Comparison of ENCODE assay signal across 17 cellular contexts in the genomic region with DNA sequence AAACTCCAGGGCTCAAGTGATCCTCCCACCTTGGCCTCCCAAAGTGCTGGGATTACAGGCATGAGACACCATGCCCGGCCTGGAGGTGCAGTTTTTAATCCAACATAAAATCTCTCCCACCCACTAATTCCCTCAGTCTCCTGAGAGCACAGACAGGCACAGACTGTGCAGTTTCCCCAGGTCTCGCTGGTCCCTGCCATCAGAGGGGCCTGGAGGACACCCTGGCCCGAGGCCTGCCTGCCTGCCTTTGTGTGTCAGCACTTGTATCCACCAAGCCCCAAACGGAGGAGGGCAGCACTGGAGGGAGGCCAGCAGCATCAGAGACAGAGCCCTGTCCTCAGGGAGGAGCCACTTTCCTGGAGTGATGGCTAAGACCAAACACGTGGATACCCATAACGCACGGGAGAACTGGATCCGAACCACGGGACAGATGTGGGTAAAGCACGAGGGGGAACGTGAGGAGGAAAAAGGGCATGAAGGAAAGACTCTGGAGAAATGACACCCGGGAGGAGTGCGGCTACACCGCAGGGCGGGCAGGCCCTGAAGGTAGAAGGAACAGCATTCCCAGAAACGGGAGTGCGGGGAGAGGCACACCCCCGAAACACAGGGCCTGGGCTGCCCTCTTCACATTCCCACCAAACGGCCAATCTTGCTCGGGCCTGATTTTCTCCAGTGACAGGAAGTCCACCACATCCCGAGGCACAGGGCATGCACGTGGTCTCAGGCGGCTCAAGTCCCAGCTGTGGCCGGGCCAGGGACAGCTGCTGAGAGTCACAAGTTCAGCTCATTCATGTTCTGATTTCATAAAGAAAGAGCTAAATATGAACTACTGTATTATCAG.
"Had no signal": no experiment of that assay in that cellular context is flagged by ENCODE, and none has a peak within 500 bp of the region (broad histone marks: within the 10 kb centered on the region; RNA-seq: fewer than 3 reads in every experiment).

No MANE protein-coding gene starts in this region.

- DNase-seq: activated CD4-positive, alpha-beta T cell treated with anti-CD3 and anti-CD28 coated beads for 48 hours; activated CD4-positive, alpha-beta T cell treated with anti-CD3 and anti-CD28 coated beads, Interleukin-2, amount 50 U/mL, for 48 hours; activated CD8-positive, alpha-beta memory T cell treated with anti-CD3 and anti-CD28 coated beads, Interleukin-2, amount 50 U/mL, for 48 hours; activated naive CD4-positive, alpha-beta T cell; activated T-cell treated with anti-CD3 and anti-CD28 coated beads, Interleukin-2, amount 50 U/mL, for 24 hours; anterior cingulate cortex; foreskin keratinocyte; kidney glomerular epithelial cell; mesendoderm; mucosa of descending colon; nucleus accumbens; spleen; stimulated activated naive CD4-positive, alpha-beta T cell treated with Interleukin-2 at 50 U/mL for 16 hours; T-helper 1 cell; transverse colon had no signal

- ATAC-seq: activated naive CD4-positive, alpha-beta T cell treated with anti-CD3 and anti-CD28 coated beads, Interleukin-2, amount 50 U/mL, for 72 hours; foreskin keratinocyte; left lobe of liver; mucosa of descending colon had no signal
